1 cellular context compared by ENCODE assay signal in genomic region chr7:99677646-99678045, GRCh38.
A peak's percentile ranks its signal among the peaks of the same experiment; 100 is the strongest.
TF ChIP-seq lines count a peak whose summit lies in the region.

No MANE protein-coding gene starts in this region.

TF ChIP-seq in HepG2, 621 proteins besides CTCF, POLR2A, EP300 and RAD21 (continued from another document):
- no peak for TF ChIP-seq TEAD2 (CRISPR knock-in tag; IDR thresholded peaks at IDR 0.05)
- no peak for TF ChIP-seq U2AF1 (optimal IDR thresholded peaks at IDR 0.05; ENCODE audit: low read depth, low read length)
- peak; percentile 59; the same call in 1 of the 2 replicates for TF ChIP-seq ARNTL (CRISPR knock-in tag; IDR thresholded peaks at IDR 0.05)
- no peak for TF ChIP-seq TAF1 (CRISPR knock-in tag; IDR thresholded peaks at IDR 0.05)
- TF ChIP-seq, protein P1, sequence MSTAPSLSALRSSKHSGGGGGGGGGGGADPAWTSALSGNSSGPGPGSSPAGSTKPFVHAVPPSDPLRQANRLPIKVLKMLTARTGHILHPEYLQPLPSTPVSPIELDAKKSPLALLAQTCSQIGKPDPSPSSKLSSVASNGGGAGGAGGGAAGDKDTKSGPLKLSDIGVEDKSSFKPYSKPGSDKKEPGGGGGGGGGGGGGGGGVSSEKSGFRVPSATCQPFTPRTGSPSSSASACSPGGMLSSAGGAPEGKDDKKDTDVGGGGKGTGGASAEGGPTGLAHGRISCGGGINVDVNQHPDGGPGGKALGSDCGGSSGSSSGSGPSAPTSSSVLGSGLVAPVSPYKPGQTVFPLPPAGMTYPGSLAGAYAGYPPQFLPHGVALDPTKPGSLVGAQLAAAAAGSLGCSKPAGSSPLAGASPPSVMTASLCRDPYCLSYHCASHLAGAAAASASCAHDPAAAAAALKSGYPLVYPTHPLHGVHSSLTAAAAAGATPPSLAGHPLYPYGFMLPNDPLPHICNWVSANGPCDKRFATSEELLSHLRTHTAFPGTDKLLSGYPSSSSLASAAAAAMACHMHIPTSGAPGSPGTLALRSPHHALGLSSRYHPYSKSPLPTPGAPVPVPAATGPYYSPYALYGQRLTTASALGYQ (CRISPR knock-in tag; IDR thresholded peaks at IDR 0.05) = peak; percentile 94
- 0 out of 2 replicates have a peak, but pooled peaks have one; percentile 30 for TF ChIP-seq FOXC1 (CRISPR knock-in tag; IDR thresholded peaks at IDR 0.05; ENCODE audit: borderline replicate concordance)
- no peak for TF ChIP-seq ZNF510 (CRISPR knock-in tag; IDR thresholded peaks at IDR 0.05; ENCODE audit: low read depth)
- no peak for TF ChIP-seq YY1 (IDR thresholded peaks at IDR 0.05; ENCODE audit: insufficient read depth, insufficient replicate concordance, low read depth, low read length)
- TF ChIP-seq, protein P2, sequence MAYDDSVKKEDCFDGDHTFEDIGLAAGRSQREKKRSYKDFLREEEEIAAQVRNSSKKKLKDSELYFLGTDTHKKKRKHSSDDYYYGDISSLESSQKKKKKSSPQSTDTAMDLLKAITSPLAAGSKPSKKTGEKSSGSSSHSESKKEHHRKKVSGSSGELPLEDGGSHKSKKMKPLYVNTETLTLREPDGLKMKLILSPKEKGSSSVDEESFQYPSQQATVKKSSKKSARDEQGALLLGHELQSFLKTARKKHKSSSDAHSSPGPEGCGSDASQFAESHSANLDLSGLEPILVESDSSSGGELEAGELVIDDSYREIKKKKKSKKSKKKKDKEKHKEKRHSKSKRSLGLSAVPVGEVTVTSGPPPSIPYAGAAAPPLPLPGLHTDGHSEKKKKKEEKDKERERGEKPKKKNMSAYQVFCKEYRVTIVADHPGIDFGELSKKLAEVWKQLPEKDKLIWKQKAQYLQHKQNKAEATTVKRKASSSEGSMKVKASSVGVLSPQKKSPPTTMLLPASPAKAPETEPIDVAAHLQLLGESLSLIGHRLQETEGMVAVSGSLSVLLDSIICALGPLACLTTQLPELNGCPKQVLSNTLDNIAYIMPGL (CRISPR knock-in tag; IDR thresholded peaks at IDR 0.05; ENCODE audit: borderline replicate concordance in 1 of 2, low read depth in 1 of 2) = peak; percentile 35; a peak in 1 of 4 replicates
- TF ChIP-seq ETV5 (CRISPR knock-in tag; IDR thresholded peaks at IDR 0.05; ENCODE audit: borderline replicate concordance) = peak; percentile 62; the same call in 1 of the 2 replicates
- TF ChIP-seq ATM (IDR thresholded peaks at IDR 0.05; ENCODE audit: borderline replicate concordance) = no peak
- TF ChIP-seq ZNF205 (CRISPR knock-in tag; IDR thresholded peaks at IDR 0.05) = no peak; the same call in 1 of the 2 replicates
- TF ChIP-seq KLF16 (CRISPR knock-in tag; IDR thresholded peaks at IDR 0.05) = 0 out of 4 replicates have a peak, but pooled peaks of 1 of the 2 experiments have one; percentile 30
- peak; percentile 52; the same call in 1 of the 2 replicates for TF ChIP-seq ERF (CRISPR knock-in tag; IDR thresholded peaks at IDR 0.05)
- TF ChIP-seq ZNF333 (CRISPR knock-in tag; IDR thresholded peaks at IDR 0.05; ENCODE audit: borderline replicate concordance) = no peak
- peak; percentile 94 for TF ChIP-seq PAXIP1 (CRISPR knock-in tag; conservative IDR thresholded peaks at IDR 0.05)
- TF ChIP-seq, protein P3, sequence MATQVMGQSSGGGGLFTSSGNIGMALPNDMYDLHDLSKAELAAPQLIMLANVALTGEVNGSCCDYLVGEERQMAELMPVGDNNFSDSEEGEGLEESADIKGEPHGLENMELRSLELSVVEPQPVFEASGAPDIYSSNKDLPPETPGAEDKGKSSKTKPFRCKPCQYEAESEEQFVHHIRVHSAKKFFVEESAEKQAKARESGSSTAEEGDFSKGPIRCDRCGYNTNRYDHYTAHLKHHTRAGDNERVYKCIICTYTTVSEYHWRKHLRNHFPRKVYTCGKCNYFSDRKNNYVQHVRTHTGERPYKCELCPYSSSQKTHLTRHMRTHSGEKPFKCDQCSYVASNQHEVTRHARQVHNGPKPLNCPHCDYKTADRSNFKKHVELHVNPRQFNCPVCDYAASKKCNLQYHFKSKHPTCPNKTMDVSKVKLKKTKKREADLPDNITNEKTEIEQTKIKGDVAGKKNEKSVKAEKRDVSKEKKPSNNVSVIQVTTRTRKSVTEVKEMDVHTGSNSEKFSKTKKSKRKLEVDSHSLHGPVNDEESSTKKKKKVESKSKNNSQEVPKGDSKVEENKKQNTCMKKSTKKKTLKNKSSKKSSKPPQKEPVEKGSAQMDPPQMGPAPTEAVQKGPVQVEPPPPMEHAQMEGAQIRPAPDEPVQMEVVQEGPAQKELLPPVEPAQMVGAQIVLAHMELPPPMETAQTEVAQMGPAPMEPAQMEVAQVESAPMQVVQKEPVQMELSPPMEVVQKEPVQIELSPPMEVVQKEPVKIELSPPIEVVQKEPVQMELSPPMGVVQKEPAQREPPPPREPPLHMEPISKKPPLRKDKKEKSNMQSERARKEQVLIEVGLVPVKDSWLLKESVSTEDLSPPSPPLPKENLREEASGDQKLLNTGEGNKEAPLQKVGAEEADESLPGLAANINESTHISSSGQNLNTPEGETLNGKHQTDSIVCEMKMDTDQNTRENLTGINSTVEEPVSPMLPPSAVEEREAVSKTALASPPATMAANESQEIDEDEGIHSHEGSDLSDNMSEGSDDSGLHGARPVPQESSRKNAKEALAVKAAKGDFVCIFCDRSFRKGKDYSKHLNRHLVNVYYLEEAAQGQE (IDR thresholded peaks at IDR 0.05; ENCODE audit: borderline replicate concordance in 1 of 2, low read depth in 1 of 2, low read length in 2 of 2) = no peak
- peak; percentile 85 for TF ChIP-seq RCOR2 (CRISPR knock-in tag; IDR thresholded peaks at IDR 0.05)
- TF ChIP-seq ZNF282 (IDR thresholded peaks at IDR 0.05; ENCODE audit: partially characterized antibody) = no peak
- no peak for TF ChIP-seq KDM6A (CRISPR knock-in tag; IDR thresholded peaks at IDR 0.05; ENCODE audit: low read depth)
- TF ChIP-seq SNAPC2 (CRISPR knock-in tag; IDR thresholded peaks at IDR 0.05) = no peak
- TF ChIP-seq ZNF878 (CRISPR knock-in tag; IDR thresholded peaks at IDR 0.05) = 0 out of 2 replicates have a peak, but pooled peaks have one; percentile 24
- TF ChIP-seq KLF12 (CRISPR knock-in tag; IDR thresholded peaks at IDR 0.05; ENCODE audit: borderline replicate concordance) = peak; percentile 62; the same call in 1 of the 2 replicates
- TF ChIP-seq, protein P4, sequence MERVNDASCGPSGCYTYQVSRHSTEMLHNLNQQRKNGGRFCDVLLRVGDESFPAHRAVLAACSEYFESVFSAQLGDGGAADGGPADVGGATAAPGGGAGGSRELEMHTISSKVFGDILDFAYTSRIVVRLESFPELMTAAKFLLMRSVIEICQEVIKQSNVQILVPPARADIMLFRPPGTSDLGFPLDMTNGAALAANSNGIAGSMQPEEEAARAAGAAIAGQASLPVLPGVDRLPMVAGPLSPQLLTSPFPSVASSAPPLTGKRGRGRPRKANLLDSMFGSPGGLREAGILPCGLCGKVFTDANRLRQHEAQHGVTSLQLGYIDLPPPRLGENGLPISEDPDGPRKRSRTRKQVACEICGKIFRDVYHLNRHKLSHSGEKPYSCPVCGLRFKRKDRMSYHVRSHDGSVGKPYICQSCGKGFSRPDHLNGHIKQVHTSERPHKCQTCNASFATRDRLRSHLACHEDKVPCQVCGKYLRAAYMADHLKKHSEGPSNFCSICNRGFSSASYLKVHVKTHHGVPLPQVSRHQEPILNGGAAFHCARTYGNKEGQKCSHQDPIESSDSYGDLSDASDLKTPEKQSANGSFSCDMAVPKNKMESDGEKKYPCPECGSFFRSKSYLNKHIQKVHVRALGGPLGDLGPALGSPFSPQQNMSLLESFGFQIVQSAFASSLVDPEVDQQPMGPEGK (CRISPR knock-in tag; IDR thresholded peaks at IDR 0.05) = peak; percentile 60
- TF ChIP-seq NR2F6 (IDR thresholded peaks at IDR 0.05) = peak; percentile 94
- TF ChIP-seq NR2F6 (CRISPR knock-in tag; IDR thresholded peaks at IDR 0.05) = peak; percentile 94
- no peak for TF ChIP-seq ZNF616 (CRISPR knock-in tag; IDR thresholded peaks at IDR 0.05; ENCODE audit: low read depth)
- no peak for TF ChIP-seq JDP2 (CRISPR knock-in tag; IDR thresholded peaks at IDR 0.05; ENCODE audit: borderline replicate concordance)
- no peak; the same call in 1 of the 2 replicates for TF ChIP-seq SOX13 (IDR thresholded peaks at IDR 0.05)
- peak in 1 of 2 experiments; percentile 88; a peak in 2 of 4 replicates for TF ChIP-seq SOX13 (CRISPR knock-in tag; conservative IDR thresholded peaks at IDR 0.05 in 1 of 2, IDR thresholded peaks at IDR 0.05 in 1 of 2)
- TF ChIP-seq ZNF180 (CRISPR knock-in tag; IDR thresholded peaks at IDR 0.05; ENCODE audit: borderline replicate concordance, low read depth) = no peak
- TF ChIP-seq ZNF563 (CRISPR knock-in tag; IDR thresholded peaks at IDR 0.05) = no peak
- TF ChIP-seq ZFP36 (IDR thresholded peaks at IDR 0.05; ENCODE audit: borderline replicate concordance, low read depth, low read length, partially characterized antibody) = no peak
- TF ChIP-seq TOE1 (CRISPR knock-in tag; IDR thresholded peaks at IDR 0.05) = no peak
